ENCODE assay signal across 29 cellular contexts in the genomic region with DNA sequence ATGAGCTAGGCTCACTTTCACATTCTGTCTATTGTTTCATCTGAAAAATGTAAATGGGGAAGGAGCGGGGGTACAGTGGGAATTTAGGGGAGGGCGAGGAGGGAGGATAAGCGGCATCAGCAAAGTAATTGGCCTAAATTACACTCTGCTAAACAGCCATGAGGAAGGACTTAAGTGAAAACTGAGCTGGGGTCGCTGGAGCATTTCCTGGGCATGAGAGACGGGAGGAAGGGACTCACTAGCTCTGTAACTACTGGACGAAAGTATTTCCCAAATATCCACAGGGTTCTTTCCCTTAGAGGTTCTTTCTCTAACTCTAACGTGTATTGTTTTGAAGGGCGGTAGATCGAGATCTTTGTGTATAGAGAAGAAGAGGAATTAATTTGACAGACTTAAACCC.
"Had no signal": no experiment of that assay in that cellular context is flagged by ENCODE, and none has a peak within 500 bp of the region (broad histone marks: within the 10 kb centered on the region; RNA-seq: fewer than 3 reads in every experiment).

No MANE protein-coding gene starts in this region.

- H3K4me3 ChIP-seq: hepatocyte, left lung, lower lobe of right lung, ovary, prostate gland, skin epidermis, stomach, testis, thyroid gland, transverse colon, upper lobe of left lung, vagina had no signal

- H3K27ac Mint-ChIP-seq: naive thymus-derived CD8-positive, alpha-beta T cell; nephron; stimulated activated naive B cell treated with anti-CD40 and anti-IgM and Interleukin-4, amounts not matched to agents 10 μg/mL and 1 μg/mL and 100 μg/mL, for 72 hours had no signal

- FAIRE-seq: keratinocyte had no signal

- H2AFZ ChIP-seq: hepatocyte had no signal

- H3K4me1 Mint-ChIP-seq: naive thymus-derived CD8-positive, alpha-beta T cell; nephron; stimulated activated naive B cell treated with anti-CD40 and anti-IgM and Interleukin-4, amounts not matched to agents 10 μg/mL and 1 μg/mL and 100 μg/mL, for 72 hours had no signal

- ATAC-seq: left cardiac atrium; left lung; lower lobe of right lung; naive thymus-derived CD8-positive, alpha-beta T cell; right cardiac atrium; sciatic nerve; stimulated activated naive B cell treated with anti-CD40 and anti-IgM and Interleukin-4, amounts not matched to agents 10 μg/mL and 1 μg/mL and 100 μg/mL, for 72 hours; stimulated activated naive CD8-positive, alpha-beta T cell treated with anti-CD3 and anti-CD28 coated beads, Interleukin-15, Interleukin-2, amounts not matched to agents 100 U/mL and 50 U/mL, for 24 hours had no signal

- H3K79me2 ChIP-seq: hepatocyte had no signal

- H3K9me3 Mint-ChIP-seq: nephron had no signal

- H3K36me3 ChIP-seq: left lung, lower lobe of right lung, ovary, prostate gland, stomach, thyroid gland, transverse colon, upper lobe of left lung, vagina had no signal

- H3K4me3 Mint-ChIP-seq: naive thymus-derived CD8-positive, alpha-beta T cell; nephron; stimulated activated naive B cell treated with anti-CD40 and anti-IgM and Interleukin-4, amounts not matched to agents 10 μg/mL and 1 μg/mL and 100 μg/mL, for 72 hours had no signal

- H3K27me3 Mint-ChIP-seq: stimulated activated naive B cell treated with anti-CD40 and anti-IgM and Interleukin-4, amounts not matched to agents 10 μg/mL and 1 μg/mL and 100 μg/mL, for 72 hours had no signal

- H3K36me3 Mint-ChIP-seq: naive thymus-derived CD8-positive, alpha-beta T cell; stimulated activated naive B cell treated with anti-CD40 and anti-IgM and Interleukin-4, amounts not matched to agents 10 μg/mL and 1 μg/mL and 100 μg/mL, for 72 hours had no signal

- H3K27ac ChIP-seq: hepatocyte, left lung, lower lobe of right lung, ovary, prostate gland, skin epidermis, stomach, testis, thyroid gland, transverse colon, upper lobe of left lung, vagina had no signal

- H3K27me3 ChIP-seq: hepatocyte, left lung, ovary, stomach, testis, thyroid gland, transverse colon, upper lobe of left lung, vagina had no signal

- DNase-seq: kidney glomerular epithelial cell; left cardiac atrium; left lung; lower lobe of right lung; mammary epithelial cell; mesenchymal stem cell; naive thymus-derived CD8-positive, alpha-beta T cell; ovary; posterior cingulate gyrus; retina; right cardiac atrium; stimulated activated CD4-positive, alpha-beta T cell treated with anti-CD3 and anti-CD28 coated beads, Interleukin-12 subunit alpha, Interleukin-12 subunit beta, amount 100 ng/mL, for 4 hours; stimulated activated CD4-positive, alpha-beta T cell treated with anti-CD3 and anti-CD28 coated beads, Interleukin-15, amount 100 ng/mL, for 24 hours; stimulated activated CD4-positive, alpha-beta T cell treated with anti-CD3 and anti-CD28 coated beads, Interleukin-2, amount 100 ng/mL, for 24 hours; stimulated activated CD4-positive, alpha-beta T cell treated with anti-CD3 and anti-CD28 coated beads, Interleukin-4, amount 100 ng/mL, for 1 hour; stimulated activated naive B cell treated with anti-CD40 and anti-IgM and Interleukin-4, amounts not matched to agents 10 μg/mL and 1 μg/mL and 100 μg/mL, for 72 hours; stimulated activated naive CD8-positive, alpha-beta T cell treated with anti-CD3 and anti-CD28 coated beads, Interleukin-15, Interleukin-2, amounts not matched to agents 100 U/mL and 50 U/mL, for 24 hours; stomach; testis; thyroid gland; transverse colon; upper lobe of left lung had no signal

- H3K4me2 ChIP-seq: hepatocyte had no signal

- H3K4me1 ChIP-seq: left lung, lower lobe of right lung, prostate gland, stomach, testis, thyroid gland, transverse colon, upper lobe of left lung, vagina had no signal

- H3K9me3 ChIP-seq: left lung, lower lobe of right lung, ovary, prostate gland, stomach, testis, thyroid gland, transverse colon, upper lobe of left lung, vagina had no signal
